In genomic region chr6:137309078-137309762, GRCh38 we compare ENCODE assay signal across 8 cellular contexts.
DNase-seq lines count a peak whose midpoint lies in the region; ATAC-seq, FAIRE-seq and TF ChIP-seq lines count a peak whose summit lies in the region.

No MANE protein-coding gene starts in this region.

- peak; percentile 43 for FAIRE-seq in astrocyte (lab: Jason Lieb, UNC)
- peak; percentile 86 for FAIRE-seq in islet of Langerhans (lab: Jason Lieb, UNC)

- ATAC-seq in activated CD8-positive, alpha-beta T cell treated with anti-CD3 and anti-CD28 coated beads for 36 hours: no peak
- no peak for ATAC-seq in activated CD8-positive, alpha-beta T cell treated with anti-CD3 and anti-CD28 coated beads, Interleukin-2, amount 10 ng/mL, durations not matched to agents 7 days and 5 days
- ATAC-seq in upper lobe of left lung (ENCODE audit: low FRiP score in 2 of 2) (peak; percentile 82 to 92), HG02938 (IDR thresholded peaks at IDR 0.05; ENCODE audit: unreplicated experiment) (no peak)

- WGBS in upper lobe of left lung, 2 donors: 23 to 24% methylated on average over 6 of the region's 6 CpGs

- CTCF ChIA-PET in activated CD8-positive, alpha-beta T cell treated with anti-CD3 and anti-CD28 coated beads for 36 hours (lab: Charles Lee): interaction anchor here (0.9 to 1.6 kb wide), 2 partner anchors 39 to 215 kb away, joined by 3 to 5 read pairs; no protein-coding TSS in a partner anchor
- CTCF ChIA-PET in activated CD8-positive, alpha-beta T cell treated with anti-CD3 and anti-CD28 coated beads, Interleukin-2, amount 10 ng/mL, durations not matched to agents 7 days and 5 days (lab: Charles Lee): no interaction called here

- TF ChIP-seq CTCF in activated CD8-positive, alpha-beta T cell treated with anti-CD3 and anti-CD28 coated beads for 36 hours (IDR thresholded peaks at IDR 0.05): no peak
- TF ChIP-seq CTCF in astrocyte (IDR thresholded peaks at IDR 0.05; ENCODE audit: insufficient read depth, low read depth, low read length): no peak
- no peak for TF ChIP-seq CTCF in upper lobe of left lung (IDR thresholded peaks at IDR 0.05)

- intact Hi-C loops in activated CD8-positive, alpha-beta T cell treated with anti-CD3 and anti-CD28 coated beads for 36 hours (cut with micrococcal nuclease): no loop called here

- peak overlapping the region; percentile 13 for H2AFZ ChIP-seq in astrocyte (ENCODE audit: low read depth, low read length)

- TF ChIP-seq POLR2A in upper lobe of left lung (IDR thresholded peaks at IDR 0.05): no peak

- H3K9ac ChIP-seq in astrocyte (ENCODE audit: low read length): no peak overlapping the region

- POLR2A ChIA-PET in activated CD8-positive, alpha-beta T cell treated with anti-CD3 and anti-CD28 coated beads for 36 hours (lab: Charles Lee): no interaction called here
- POLR2A ChIA-PET in activated CD8-positive, alpha-beta T cell treated with anti-CD3 and anti-CD28 coated beads, Interleukin-2, amount 10 ng/mL, durations not matched to agents 7 days and 5 days (lab: Charles Lee): no interaction called here

- no peak overlapping the region for H3K4me3 ChIP-seq in astrocyte (ENCODE audit: insufficient read depth, low read depth, low read length)
- no peak overlapping the region for H3K4me3 ChIP-seq in upper lobe of left lung

- H3K9me3 ChIP-seq in astrocyte (ENCODE audit: insufficient read depth, low read depth, low read length) (no peaks in the 10 kb centered on the region), upper lobe of left lung (no peaks in the 10 kb centered on the region)

- H3K4me3 Mint-ChIP-seq in activated CD8-positive, alpha-beta T cell treated with anti-CD3 and anti-CD28 coated beads for 36 hours: no peak overlapping the region
- H3K4me3 Mint-ChIP-seq in activated CD8-positive, alpha-beta T cell treated with anti-CD3 and anti-CD28 coated beads, Interleukin-2, amount 10 ng/mL, durations not matched to agents 7 days and 5 days: no peak overlapping the region
- no peak overlapping the region for H3K4me3 Mint-ChIP-seq in astrocyte (ENCODE audit: unreplicated experiment)

- H3K9me3 Mint-ChIP-seq in activated CD8-positive, alpha-beta T cell treated with anti-CD3 and anti-CD28 coated beads for 36 hours: no peaks in the 10 kb centered on the region
- no peaks in the 10 kb centered on the region for H3K9me3 Mint-ChIP-seq in activated CD8-positive, alpha-beta T cell treated with anti-CD3 and anti-CD28 coated beads, Interleukin-2, amount 10 ng/mL, durations not matched to agents 7 days and 5 days (ENCODE audit: insufficient read depth)
- no peaks in the 10 kb centered on the region for H3K9me3 Mint-ChIP-seq in astrocyte (ENCODE audit: unreplicated experiment)

- peaks cover 1% of the 10 kb centered on the region for H3K4me1 Mint-ChIP-seq in activated CD8-positive, alpha-beta T cell treated with anti-CD3 and anti-CD28 coated beads for 36 hours (ENCODE audit: low read depth)
- no peaks in the 10 kb centered on the region for H3K4me1 Mint-ChIP-seq in activated CD8-positive, alpha-beta T cell treated with anti-CD3 and anti-CD28 coated beads, Interleukin-2, amount 10 ng/mL, durations not matched to agents 7 days and 5 days (ENCODE audit: low read depth)
- peaks cover 22% of the 10 kb centered on the region for H3K4me1 Mint-ChIP-seq in astrocyte (ENCODE audit: low read depth, unreplicated experiment)

- DNase-seq in activated CD8-positive, alpha-beta T cell treated with anti-CD3 and anti-CD28 coated beads for 36 hours: peak; percentile 3
- DNase-seq in activated CD8-positive, alpha-beta T cell treated with anti-CD3 and anti-CD28 coated beads, Interleukin-2, amount 10 ng/mL, durations not matched to agents 7 days and 5 days: no peak
- peak; percentile 43 for DNase-seq in NCI-H2029 (lab: John Stamatoyannopoulos, UW)
- DNase-seq in astrocyte (ENCODE audit: low read depth): peak; percentile 64
- DNase-seq in upper lobe of left lung: peak in 1 of 2 donors; percentile 93
- DNase-seq in GOT3 (lab: John Stamatoyannopoulos, UW): no peak

- H3K27ac ChIP-seq in astrocyte (ENCODE audit: low read depth, low read length) (no peak overlapping the region), upper lobe of left lung (no peak overlapping the region)

- no peaks in the 10 kb centered on the region for H3K36me3 ChIP-seq in astrocyte (ENCODE audit: insufficient read depth, low read length)
- H3K36me3 ChIP-seq in upper lobe of left lung: no peaks in the 10 kb centered on the region

- no peaks in the 10 kb centered on the region for H3K79me2 ChIP-seq in astrocyte (ENCODE audit: insufficient read depth, low read length)

- H3K27me3 Mint-ChIP-seq in activated CD8-positive, alpha-beta T cell treated with anti-CD3 and anti-CD28 coated beads for 36 hours: peaks cover 2% of the 10 kb centered on the region
- peaks cover 14% of the 10 kb centered on the region for H3K27me3 Mint-ChIP-seq in activated CD8-positive, alpha-beta T cell treated with anti-CD3 and anti-CD28 coated beads, Interleukin-2, amount 10 ng/mL, durations not matched to agents 7 days and 5 days (ENCODE audit: low read depth)
- no peaks in the 10 kb centered on the region for H3K27me3 Mint-ChIP-seq in astrocyte (ENCODE audit: low read depth, unreplicated experiment)

- no peaks in the 10 kb centered on the region for H3K36me3 Mint-ChIP-seq in activated CD8-positive, alpha-beta T cell treated with anti-CD3 and anti-CD28 coated beads for 36 hours (ENCODE audit: low read depth)
- no peaks in the 10 kb centered on the region for H3K36me3 Mint-ChIP-seq in activated CD8-positive, alpha-beta T cell treated with anti-CD3 and anti-CD28 coated beads, Interleukin-2, amount 10 ng/mL, durations not matched to agents 7 days and 5 days (ENCODE audit: low read depth)
- H3K36me3 Mint-ChIP-seq in astrocyte (ENCODE audit: low read depth, unreplicated experiment): no peaks in the 10 kb centered on the region

- H3K4me2 ChIP-seq in astrocyte (ENCODE audit: low read length): peak overlapping the region; percentile 31

- H3K27me3 ChIP-seq in astrocyte (ENCODE audit: insufficient read depth, low read length) (no peaks in the 10 kb centered on the region), upper lobe of left lung (no peaks in the 10 kb centered on the region)

- H4K20me1 ChIP-seq in astrocyte (ENCODE audit: insufficient read depth, low read length): no peaks in the 10 kb centered on the region

- H3K4me1 ChIP-seq in astrocyte (ENCODE audit: insufficient read depth, low read length) (peaks cover 10% of the 10 kb centered on the region), upper lobe of left lung (peaks cover 12 to 22% (median 15%) of the 10 kb centered on the region in 4 donors)

- H3K27ac Mint-ChIP-seq in activated CD8-positive, alpha-beta T cell treated with anti-CD3 and anti-CD28 coated beads for 36 hours: no peak overlapping the region
- no peak overlapping the region for H3K27ac Mint-ChIP-seq in activated CD8-positive, alpha-beta T cell treated with anti-CD3 and anti-CD28 coated beads, Interleukin-2, amount 10 ng/mL, durations not matched to agents 7 days and 5 days
- H3K27ac Mint-ChIP-seq in astrocyte (ENCODE audit: unreplicated experiment): peak overlapping the region; percentile 77

- TF ChIP-seq EP300 in upper lobe of left lung (IDR thresholded peaks at IDR 0.05): no peak

Comparison
In these comparisons a context has a peak if more than half of its experiments do, and no peak if none do; other contexts are left out.
1. DNase-seq: peak in activated CD8-positive, alpha-beta T cell treated with anti-CD3 and anti-CD28 coated beads for 36 hours (single experiment), NCI-H2029 (single experiment) and astrocyte (single experiment); none in activated CD8-positive, alpha-beta T cell treated with anti-CD3 and anti-CD28 coated beads, Interleukin-2, amount 10 ng/mL, durations not matched to agents 7 days and 5 days (single experiment) and GOT3 (single experiment).
2. ATAC-seq: peak in upper lobe of left lung (2 of 2); none in activated CD8-positive, alpha-beta T cell treated with anti-CD3 and anti-CD28 coated beads for 36 hours (single experiment), activated CD8-positive, alpha-beta T cell treated with anti-CD3 and anti-CD28 coated beads, Interleukin-2, amount 10 ng/mL, durations not matched to agents 7 days and 5 days (single experiment) and HG02938 (single experiment).